Comparison of ENCODE assay signal across 12 cellular contexts in the genomic region with DNA sequence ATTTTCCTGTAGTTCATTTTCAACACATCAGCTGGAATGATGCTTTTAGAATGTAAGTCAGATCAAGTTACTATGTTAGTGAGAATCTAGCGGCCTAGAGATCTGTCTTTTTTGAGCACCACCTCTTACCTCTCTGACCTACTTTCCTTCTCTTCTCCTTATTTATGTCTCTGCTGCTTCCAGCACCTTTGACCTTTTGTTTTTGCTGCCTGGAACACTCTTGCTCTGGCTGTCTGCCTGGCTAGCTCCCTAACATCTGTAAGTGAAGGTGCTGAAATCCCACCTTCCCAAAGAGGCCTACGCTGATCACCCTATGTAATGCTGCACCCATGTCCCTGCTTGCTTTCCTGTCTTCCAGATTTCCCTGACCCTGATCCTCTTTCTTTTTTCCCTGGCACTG.
A peak's percentile ranks its signal among the peaks of the same experiment; 100 is the strongest.
DNase-seq lines count a peak whose midpoint lies in the region; ATAC-seq and TF ChIP-seq lines count a peak whose summit lies in the region.
"Had no signal": no experiment of that assay in that cellular context is flagged by ENCODE, and none has a peak within 500 bp of the region (broad histone marks: within the 10 kb centered on the region; RNA-seq: fewer than 3 reads in every experiment).

No MANE protein-coding gene starts in this region.

- no peak overlapping the region for H3K4ac ChIP-seq in neuronal stem cell (ENCODE audit: low read length)

- H3K4me2 ChIP-seq in GM23338 (no peak overlapping the region), neuronal stem cell (ENCODE audit: insufficient read depth, low read length, poor library complexity, severe bottlenecking) (no peak overlapping the region)

- H3K27ac ChIP-seq in GM23338 (ENCODE audit: low read depth) = no peak overlapping the region
- H3K27ac ChIP-seq in neuronal stem cell (replicated peaks; ENCODE audit: low read length) = no peak overlapping the region
- peak overlapping the region in 1 of 2 donors; percentile 29 for H3K27ac ChIP-seq in testis
- H3K27ac ChIP-seq: HL-60 had no signal

- no peak overlapping the region for H3K23ac ChIP-seq in neuronal stem cell (ENCODE audit: low read depth, low read length, poor library complexity)

- H3K27me3 ChIP-seq in GM23338 (ENCODE audit: insufficient read depth) (no peaks in the 10 kb centered on the region), neuronal stem cell (ENCODE audit: control insufficient read depth in 3 of 3, insufficient read depth in 3 of 3, low read depth in 1 of 3, low read length in 3 of 3) (no peaks in the 10 kb centered on the region), testis (no peaks in the 10 kb centered on the region)
- H3K27me3 ChIP-seq: BE2C had no signal

- H3K36me3 ChIP-seq in GM23338 (ENCODE audit: insufficient read depth) (no peaks in the 10 kb centered on the region), neuronal stem cell (replicated peaks in 1 of 2; ENCODE audit: control insufficient read depth in 2 of 2, insufficient read depth in 2 of 2, low read length in 2 of 2) (no peaks in the 10 kb centered on the region), testis (ENCODE audit: low read depth, missing control alignments) (no peaks in the 10 kb centered on the region)
- H3K36me3 ChIP-seq: BE2C, HAP-1 had no signal

- intact Hi-C loops in testis (cut with DNase I; ENCODE audit: low total_unique reads) = no loop called here

- H3F3A ChIP-seq in GM23338 (replicated peaks; ENCODE audit: low read depth) = no peaks in the 10 kb centered on the region

- H4K8ac ChIP-seq in neuronal stem cell (ENCODE audit: low read depth, low read length) = no peak overlapping the region

- H3K18ac ChIP-seq in neuronal stem cell (ENCODE audit: low read length) = peak overlapping the region; percentile 62

- no peaks in the 10 kb centered on the region for H3K36me3 Mint-ChIP-seq in GM23338 (ENCODE audit: low read depth)
- H3K36me3 Mint-ChIP-seq: CD4-positive, CD25-positive, alpha-beta regulatory T cell had no signal

- H3K9me3 ChIP-seq in neuronal stem cell (replicated peaks in 1 of 2; ENCODE audit: control insufficient read depth in 2 of 2, insufficient read depth in 1 of 2, low read depth in 1 of 2, low read length in 2 of 2) (peaks cover 0 to 6% of the 10 kb centered on the region in 2 donors), testis (no peaks in the 10 kb centered on the region)
- H3K9me3 ChIP-seq: BE2C, Caco-2, HAP-1 had no signal

- no peaks in the 10 kb centered on the region for H3K79me2 ChIP-seq in GM23338 (replicated peaks; ENCODE audit: insufficient read depth)

- no peak for TF ChIP-seq CTCF in GM23338 (conservative IDR thresholded peaks at IDR 0.05; ENCODE audit: low read depth in 2 of 2)
- TF ChIP-seq CTCF in choroid plexus epithelial cell (conservative IDR thresholded peaks at IDR 0.05; ENCODE audit: low read depth, low read length) = no peak
- TF ChIP-seq CTCF in testis (IDR thresholded peaks at IDR 0.05) = no peak

- no peaks in the 10 kb centered on the region for H3K9me2 ChIP-seq in GM23338 (ENCODE audit: insufficient read depth)

- no peaks in the 10 kb centered on the region for H3K9me3 Mint-ChIP-seq in GM23338

- no peaks in the 10 kb centered on the region for H3K4me1 Mint-ChIP-seq in GM23338
- H3K4me1 Mint-ChIP-seq: CD4-positive, CD25-positive, alpha-beta regulatory T cell had no signal

- H2BK12ac ChIP-seq in neuronal stem cell (ENCODE audit: low read length) = no peak overlapping the region

- H2AFZ ChIP-seq in GM23338 = peak overlapping the region; percentile 25; the same call in 1 of the 2 replicates
- no peak overlapping the region for H2AFZ ChIP-seq in neuronal stem cell (ENCODE audit: low read length)

- H2BK5ac ChIP-seq in neuronal stem cell (ENCODE audit: low read length) = no peak overlapping the region

- no peak overlapping the region for H2BK120ac ChIP-seq in neuronal stem cell (ENCODE audit: low read depth, low read length)

- no peak overlapping the region for H3K4me3 Mint-ChIP-seq in GM23338
- H3K4me3 Mint-ChIP-seq: CD4-positive, CD25-positive, alpha-beta regulatory T cell had no signal

- WGBS in neuronal stem cell (ENCODE audit: extremely low coverage in 2 of 2, insufficient read length in 2 of 2, insufficient replicate concordance in 1 of 2), 2 donors = no CpG with 5 or more reads among the region's 2 CpGs
- WGBS in testis, 2 donors = 67 to 68% methylated on average over 2 of the region's 2 CpGs

- DNase-seq in GM23338 (ENCODE audit: low spot score) (no peak), choroid plexus epithelial cell (ENCODE audit: low read depth) (peak; percentile 63), neuronal stem cell (ENCODE audit: low spot score) (no peak), testis (peak; percentile 39), AG20443 (ENCODE audit: low spot score) (no peak)
- DNase-seq: BE2C; C1 segment of cervical spinal cord; Caco-2; CD4-positive, CD25-positive, alpha-beta regulatory T cell had no signal

- H3K4me1 ChIP-seq in GM23338 (ENCODE audit: insufficient read depth) (no peaks in the 10 kb centered on the region; the same call in none of the 2 replicates), neuronal stem cell (ENCODE audit: control insufficient read depth in 2 of 2, insufficient read depth in 1 of 2, low read depth in 1 of 2, low read length in 2 of 2) (peaks cover 4 to 18% of the 10 kb centered on the region in 2 donors), testis (peaks cover 12% of the 10 kb centered on the region)
- H3K4me1 ChIP-seq: BE2C had no signal

- ATAC-seq in GM23338 (no peak), HG03565 (IDR thresholded peaks at IDR 0.05; ENCODE audit: unreplicated experiment) (no peak)

- no peaks in the 10 kb centered on the region for H3K27me3 Mint-ChIP-seq in GM23338 (ENCODE audit: insufficient read depth, low read depth, poor library complexity)
- H3K27me3 Mint-ChIP-seq: CD4-positive, CD25-positive, alpha-beta regulatory T cell had no signal

- no peak overlapping the region for H3K14ac ChIP-seq in neuronal stem cell (ENCODE audit: low read length)

- H3K9ac ChIP-seq in neuronal stem cell (ENCODE audit: low read depth, low read length, poor library complexity) = no peak overlapping the region

- H4K20me1 ChIP-seq in GM23338 (replicated peaks; ENCODE audit: insufficient read depth) = no peaks in the 10 kb centered on the region

- no peaks in the 10 kb centered on the region for H3K79me1 ChIP-seq in neuronal stem cell (ENCODE audit: low read depth, low read length)

- no peak for TF ChIP-seq POLR2A in testis (IDR thresholded peaks at IDR 0.05)

- no peak overlapping the region for H3K27ac Mint-ChIP-seq in GM23338
- H3K27ac Mint-ChIP-seq: CD4-positive, CD25-positive, alpha-beta regulatory T cell had no signal

- H2AK5ac ChIP-seq in neuronal stem cell (ENCODE audit: low read depth, low read length) = no peak overlapping the region

- H3K4me3 ChIP-seq in GM23338 (no peak overlapping the region), choroid plexus epithelial cell (ENCODE audit: low read depth, low read length) (no peak overlapping the region), neuronal stem cell (ENCODE audit: low read length in 2 of 2) (no peak overlapping the region), testis (no peak overlapping the region)
- H3K4me3 ChIP-seq: HAP-1 had no signal

- H4K91ac ChIP-seq in neuronal stem cell (ENCODE audit: low read depth, low read length, poor library complexity) = no peak overlapping the region

- H2BK15ac ChIP-seq in neuronal stem cell (ENCODE audit: low read length) = no peak overlapping the region

TF ChIP-seq in GM23338, 12 proteins besides CTCF, POLR2A, EP300 and RAD21 (continues in another document):
- TF ChIP-seq ZNF114 (CRISPR knock-in tag; IDR thresholded peaks at IDR 0.05) (no peak), ZNF331 (CRISPR knock-in tag; IDR thresholded peaks at IDR 0.05; ENCODE audit: low read depth) (no peak), POLR2AphosphoS5 (IDR thresholded peaks at IDR 0.05; ENCODE audit: low read depth) (no peak), EZH2 (IDR thresholded peaks at IDR 0.05; ENCODE audit: low read depth, unreplicated experiment) (no peak), CREB1 (CRISPR knock-in tag; IDR thresholded peaks at IDR 0.05; ENCODE audit: low read depth) (no peak), EZH2phosphoT487 (IDR thresholded peaks at IDR 0.05; ENCODE audit: unreplicated experiment) (no peak), NANOG (IDR thresholded peaks at IDR 0.05; ENCODE audit: borderline replicate concordance) (no peak), JUNB (IDR thresholded peaks at IDR 0.05; ENCODE audit: unreplicated experiment) (no peak)
- TF ChIP-seq, protein P1, sequence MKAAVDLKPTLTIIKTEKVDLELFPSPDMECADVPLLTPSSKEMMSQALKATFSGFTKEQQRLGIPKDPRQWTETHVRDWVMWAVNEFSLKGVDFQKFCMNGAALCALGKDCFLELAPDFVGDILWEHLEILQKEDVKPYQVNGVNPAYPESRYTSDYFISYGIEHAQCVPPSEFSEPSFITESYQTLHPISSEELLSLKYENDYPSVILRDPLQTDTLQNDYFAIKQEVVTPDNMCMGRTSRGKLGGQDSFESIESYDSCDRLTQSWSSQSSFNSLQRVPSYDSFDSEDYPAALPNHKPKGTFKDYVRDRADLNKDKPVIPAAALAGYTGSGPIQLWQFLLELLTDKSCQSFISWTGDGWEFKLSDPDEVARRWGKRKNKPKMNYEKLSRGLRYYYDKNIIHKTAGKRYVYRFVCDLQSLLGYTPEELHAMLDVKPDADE (IDR thresholded peaks at IDR 0.05) = no peak

Comparison
In these comparisons a context has a peak if more than half of its experiments do, and no peak if none do; other contexts are left out.
1. DNase-seq: peak in choroid plexus epithelial cell (single experiment) and testis (single experiment); none in GM23338 (single experiment), neuronal stem cell (single experiment) and AG20443 (single experiment).